ENCODE assay signal across 21 cellular contexts in genomic region chr4:20337261-20337664, GRCh38.
DNase-seq lines count a peak whose midpoint lies in the region; ATAC-seq and TF ChIP-seq lines count a peak whose summit lies in the region.
"Had no signal": no experiment of that assay in that cellular context is flagged by ENCODE, and none has a peak within 500 bp of the region (broad histone marks: within the 10 kb centered on the region; RNA-seq: fewer than 3 reads in every experiment).

No MANE protein-coding gene starts in this region.

- H3K27me3 ChIP-seq in brain microvascular endothelial cell (replicated peaks) (no peaks in the 10 kb centered on the region), psoas muscle (ENCODE audit: insufficient read depth in 3 of 3, low read length in 2 of 3) (no peaks in the 10 kb centered on the region)
- H3K27me3 ChIP-seq: left lung, SJSA1 had no signal

- 44 to 80% (median 53%) methylated on average over 1 of the region's 1 CpG for WGBS in psoas muscle, 3 donors

- DNase-seq in NCI-H524 (lab: John Stamatoyannopoulos, UW) (peak; percentile 29 to 75), brain microvascular endothelial cell (peak; percentile 80), psoas muscle (no peak), NCI-H1092 treated with DMSO at 0.1 percent for 48 hours (lab: John Stamatoyannopoulos, UW) (no peak), ecto neural progenitor cell (ENCODE audit: low spot score) (no peak)
- DNase-seq: activated CD8-positive, alpha-beta memory T cell treated with anti-CD3 and anti-CD28 coated beads, Interleukin-2, amount 10 ng/mL, durations not matched to agents 7 days and 5 days; activated naive CD8-positive, alpha-beta T cell treated with anti-CD3 and anti-CD28 coated beads, Interleukin-2, amount 10 ng/mL, durations not matched to agents 7 days and 5 days; dermis blood vessel endothelial cell; DMS79; left lung; mucosa of descending colon; NCI-H1105 treated with DMSO at 0.1 percent for 48 hours; NCI-H774; PC-3; stimulated activated CD4-positive, alpha-beta T cell treated with anti-CD3 and anti-CD28 coated beads, Interleukin-15, amount 100 ng/mL, for 24 hours had no signal

- ATAC-seq in psoas muscle: peak; percentile 48 to 83 (median 76)
- ATAC-seq in HG02678 (IDR thresholded peaks at IDR 0.05; ENCODE audit: unreplicated experiment): no peak
- ATAC-seq: activated CD8-positive, alpha-beta memory T cell treated with anti-CD3 and anti-CD28 coated beads, Interleukin-2, amount 10 ng/mL, durations not matched to agents 7 days and 5 days; activated T-helper 17 cell treated with anti-CD3 and anti-CD28 coated beads, Interleukin-2, amount 50 U/mL, for 72 hours; left lung; mucosa of descending colon; PC-3; stimulated activated memory B cell treated with anti-CD40 and anti-IgM and Interleukin-4, amounts not matched to agents 10 μg/mL and 1 μg/mL and 100 μg/mL, for 72 hours had no signal

- POLR2A ChIA-PET in HEK293 (lab: Yijun Ruan, JAX): no interaction called here

- H3K4me3 ChIP-seq in HEK293 (ENCODE audit: low read depth, low read length) (no peak overlapping the region), brain microvascular endothelial cell (ENCODE audit: low read depth, low read length) (no peak overlapping the region), psoas muscle (no peak overlapping the region)
- H3K4me3 ChIP-seq: left lung, mucosa of descending colon, SJSA1, thoracic aorta had no signal

- CTCF ChIA-PET in HEK293 (lab: Yijun Ruan, JAX): no interaction called here

- intact Hi-C loops in psoas muscle (cut with DNase I): no loop called here

- in situ Hi-C loops in brain microvascular endothelial cell (cut with HindIII; ENCODE audit: low pct_ligation_motif_present, low sequenced_read_pairs): no loop called here

- H3K4me1 ChIP-seq in HEK293 (ENCODE audit: control insufficient read depth, insufficient read depth, low read length) (no peaks in the 10 kb centered on the region), psoas muscle (peaks cover 11% of the 10 kb centered on the region)
- H3K4me1 ChIP-seq: left lung, SJSA1 had no signal

- H3K36me3 ChIP-seq in HEK293 (ENCODE audit: control insufficient read depth in 2 of 2, insufficient read depth in 1 of 2, low read length in 2 of 2) (no peaks in the 10 kb centered on the region), brain microvascular endothelial cell (replicated peaks) (no peaks in the 10 kb centered on the region), psoas muscle (ENCODE audit: insufficient read depth in 1 of 2, low read depth in 1 of 2) (no peaks in the 10 kb centered on the region)
- H3K36me3 ChIP-seq: left lung, SJSA1, thoracic aorta had no signal

- no peak overlapping the region for H3K27ac ChIP-seq in HEK293 (ENCODE audit: extremely low read depth, low read depth, low read length)
- H3K27ac ChIP-seq in brain microvascular endothelial cell: no peak overlapping the region
- H3K27ac ChIP-seq in psoas muscle: no peak overlapping the region
- H3K27ac ChIP-seq: left lung, SJSA1, thoracic aorta had no signal

- TF ChIP-seq CTCF in HEK293 (tag by site-specific recombination; IDR thresholded peaks at IDR 0.05): no peak
- TF ChIP-seq CTCF in brain microvascular endothelial cell (IDR thresholded peaks at IDR 0.05; ENCODE audit: low read depth, low read length, missing control alignments): no peak
- no peak for TF ChIP-seq CTCF in psoas muscle (IDR thresholded peaks at IDR 0.05)

- H3K9me3 ChIP-seq in HEK293 (ENCODE audit: control insufficient read depth, insufficient read depth, low read depth, low read length) (no peaks in the 10 kb centered on the region), psoas muscle (no peaks in the 10 kb centered on the region)
- H3K9me3 ChIP-seq: left lung, mucosa of descending colon, SJSA1, thoracic aorta had no signal

TF ChIP-seq in HEK293, 187 proteins besides CTCF, POLR2A, EP300 and RAD21 (continues in another document):
- TF ChIP-seq ZBTB10 (tag by site-specific recombination; IDR thresholded peaks at IDR 0.05) (no peak), ZNF311 (tag by site-specific recombination; IDR thresholded peaks at IDR 0.05; ENCODE audit: borderline replicate concordance) (no peak), SETDB1 (IDR thresholded peaks at IDR 0.05; ENCODE audit: insufficient read length, low read length) (peak; percentile 92), ZSCAN30 (tag by site-specific recombination; IDR thresholded peaks at IDR 0.05) (0 out of 2 replicates have a peak, but pooled peaks have one; percentile 25), ZBTB44 (tag by site-specific recombination; IDR thresholded peaks at IDR 0.05) (peak; percentile 69), ZSCAN23 (tag by site-specific recombination; IDR thresholded peaks at IDR 0.05) (peak; percentile 52; the same call in 1 of the 2 replicates), ZNF16 (tag by site-specific recombination; IDR thresholded peaks at IDR 0.05; ENCODE audit: low read depth) (no peak), IKZF3 (tag by site-specific recombination; IDR thresholded peaks at IDR 0.05) (peak; percentile 82), KLF10 (tag by site-specific recombination; IDR thresholded peaks at IDR 0.05) (peak; percentile 96), ZNF26 (tag by site-specific recombination; IDR thresholded peaks at IDR 0.05) (no peak), GLI2 (tag by site-specific recombination; IDR thresholded peaks at IDR 0.05; ENCODE audit: borderline replicate concordance, low read depth) (peak; percentile 87), ZNF580 (tag by site-specific recombination; IDR thresholded peaks at IDR 0.05) (peak; percentile 26; the same call in 1 of the 2 replicates), ZNF555 (tag by site-specific recombination; conservative IDR thresholded peaks at IDR 0.05) (no peak), TRIM28 (IDR thresholded peaks at IDR 0.05; ENCODE audit: borderline replicate concordance, low read length) (peak; percentile 76; the same call in 1 of the 2 replicates), ZNF501 (tag by site-specific recombination; IDR thresholded peaks at IDR 0.05) (peak; percentile 83), ZNF248 (tag by site-specific recombination; IDR thresholded peaks at IDR 0.05) (no peak), SP2 (tag by site-specific recombination; IDR thresholded peaks at IDR 0.05) (no peak), ZNF394 (tag by site-specific recombination; IDR thresholded peaks at IDR 0.05; ENCODE audit: borderline replicate concordance) (0 out of 2 replicates have a peak, but pooled peaks have one; percentile 16), MEIS1 (CRISPR knock-in tag; IDR thresholded peaks at IDR 0.05; ENCODE audit: borderline replicate concordance) (no peak)

Comparison
In these comparisons a context has a peak if more than half of its experiments do, and no peak if none do; other contexts are left out.
1. DNase-seq: peak in NCI-H524 (2 of 2) and brain microvascular endothelial cell (single experiment); none in psoas muscle (0 of 2), NCI-H1092 treated with DMSO at 0.1 percent for 48 hours (single experiment) and ecto neural progenitor cell (single experiment).